Comparison of ENCODE assay signal across 24 cellular contexts in genomic region chr22:31099386-31099785, GRCh38. TPM values are rescaled to one million over a fixed set of nuclear protein-coding genes. Genes with fewer than 3 reads are reported as not detected.
DNase-seq lines count a peak whose midpoint lies in the region; ATAC-seq, FAIRE-seq and TF ChIP-seq lines count a peak whose summit lies in the region.
"Had no signal": no experiment of that assay in that cellular context is flagged by ENCODE, and none has a peak within 500 bp of the region (broad histone marks: within the 10 kb centered on the region; RNA-seq: fewer than 3 reads in every experiment).

No MANE protein-coding gene starts in this region.

- no peak overlapping the region for H2BK15ac ChIP-seq in mesenchymal stem cell (ENCODE audit: low read depth, poor library complexity, severe bottlenecking)

- WGBS in GM23248 (ENCODE audit: low coverage in 1 of 2, low lambda C conversion rate in 2 of 2, missing lambda C conversion rate in 2 of 2), 2 experiments: 77% methylated on average over 6 of the region's 6 CpGs
- 97% methylated on average over 6 of the region's 6 CpGs for WGBS in mesenchymal stem cell

- H3K9ac ChIP-seq in GM23248 (peak overlapping the region; percentile 52), mesenchymal stem cell (ENCODE audit: low read length) (peak overlapping the region; percentile 27)
- H3K9ac ChIP-seq: parathyroid adenoma had no signal

- H2AFZ ChIP-seq in GM23248 (no peak overlapping the region), mesenchymal stem cell (ENCODE audit: low read depth, low read length) (no peak overlapping the region)
- H2AFZ ChIP-seq: parathyroid adenoma had no signal

- intact Hi-C loops in CD14-positive monocyte (cut with micrococcal nuclease): no loop called here

- H2AK5ac ChIP-seq in mesenchymal stem cell (ENCODE audit: low read length, severe bottlenecking): no peak overlapping the region

- H3K79me2 ChIP-seq in GM23248 (ENCODE audit: insufficient read depth): 0 out of 2 replicates have a peak, but pooled peaks cover 5% of the 10 kb centered on the region
- H3K79me2 ChIP-seq: parathyroid adenoma had no signal

- H3K23ac ChIP-seq in mesenchymal stem cell (ENCODE audit: low read length in 2 of 2): no peak overlapping the region

- H3K4me3 ChIP-seq in GM23248 (no peak overlapping the region), bronchial epithelial cell (ENCODE audit: low read depth, low read length) (no peak overlapping the region), mesenchymal stem cell (ENCODE audit: insufficient read depth in 1 of 2, low read depth in 1 of 2, low read length in 2 of 2) (no peak overlapping the region), thoracic aorta (no peak overlapping the region)
- H3K4me3 ChIP-seq: adrenal gland had no signal

- H3K27ac Mint-ChIP-seq in activated T-cell treated with anti-CD3 and anti-CD28 coated beads, Interleukin-2, amount 50 U/mL, for 72 hours: no peak overlapping the region
- peak overlapping the region in 1 of 7 donors; percentile 83 for H3K27ac Mint-ChIP-seq in CD14-positive monocyte
- H3K27ac Mint-ChIP-seq: activated B cell treated with CpG ODN at 0.5 μM for 24 hours; activated T-helper 17 cell treated with anti-CD3 and anti-CD28 coated beads, Interleukin-2, amount 50 U/mL, for 72 hours; effector memory CD8-positive, alpha-beta T cell had no signal

- H3K4me1 ChIP-seq in GM23248 (ENCODE audit: insufficient read depth): peaks cover 33% of the 10 kb centered on the region
- H3K4me1 ChIP-seq in mesenchymal stem cell (ENCODE audit: control insufficient read depth, insufficient read depth, low read depth, low read length): peaks cover 22% of the 10 kb centered on the region
- H3K4me1 ChIP-seq in thoracic aorta (ENCODE audit: control insufficient read depth in 1 of 2, low read depth in 2 of 2): peaks cover 48 to 95% of the 10 kb centered on the region in 2 donors
- H3K4me1 ChIP-seq: Caco-2 had no signal

- FAIRE-seq in bronchial epithelial cell (lab: Jason Lieb, UNC): peak; percentile 28

- H3K9me3 ChIP-seq in GM23248 (ENCODE audit: low read depth) (no peaks in the 10 kb centered on the region), mesenchymal stem cell (ENCODE audit: control insufficient read depth, low read length) (no peaks in the 10 kb centered on the region), thoracic aorta (no peaks in the 10 kb centered on the region)
- H3K9me3 ChIP-seq: adrenal gland, Caco-2 had no signal

- no peaks in the 10 kb centered on the region for H3K27me3 ChIP-seq in GM23248 (replicated peaks; ENCODE audit: insufficient read depth)
- H3K27me3 ChIP-seq in bronchial epithelial cell (ENCODE audit: control insufficient read depth, insufficient read depth, low read length): no peaks in the 10 kb centered on the region
- H3K27me3 ChIP-seq in mesenchymal stem cell (ENCODE audit: control insufficient read depth in 1 of 2, insufficient read depth in 1 of 2, low read length in 2 of 2): no peaks in the 10 kb centered on the region
- no peaks in the 10 kb centered on the region for H3K27me3 ChIP-seq in thoracic aorta (replicated peaks; ENCODE audit: insufficient read depth)
- H3K27me3 ChIP-seq: adrenal gland had no signal

- no peak for TF ChIP-seq CTCF in bronchial epithelial cell (IDR thresholded peaks at IDR 0.05; ENCODE audit: insufficient read depth, low read length, severe bottlenecking)
- no peak for TF ChIP-seq CTCF in thoracic aorta (IDR thresholded peaks at IDR 0.05)
- TF ChIP-seq CTCF in CD14-positive monocyte (IDR thresholded peaks at IDR 0.05): no peak

- H3K18ac ChIP-seq in mesenchymal stem cell (ENCODE audit: low read depth in 1 of 2, low read length in 2 of 2): no peak overlapping the region

- H2BK120ac ChIP-seq in mesenchymal stem cell (ENCODE audit: low read depth, low read length): no peak overlapping the region

- H3K9me2 ChIP-seq in GM23248 (ENCODE audit: insufficient read depth): no peaks in the 10 kb centered on the region

- H3F3A ChIP-seq in GM23248 (ENCODE audit: insufficient read depth): peaks cover 67% of the 10 kb centered on the region

- no peak overlapping the region for H2BK5ac ChIP-seq in mesenchymal stem cell (ENCODE audit: low read depth, low read length, poor library complexity, severe bottlenecking)

- peak; percentile 2 for ATAC-seq in thoracic aorta (ENCODE audit: insufficient number of reproducible peaks, low FRiP score, low read depth)
- no peak for ATAC-seq in activated T-cell treated with anti-CD3 and anti-CD28 coated beads, Interleukin-2, amount 50 U/mL, for 72 hours (replicated peaks in 1 of 2)
- ATAC-seq in HG02642 (IDR thresholded peaks at IDR 0.05; ENCODE audit: poor library complexity, unreplicated experiment): no peak
- ATAC-seq: activated T-helper 17 cell treated with anti-CD3 and anti-CD28 coated beads, Interleukin-2, amount 50 U/mL, for 72 hours; effector memory CD8-positive, alpha-beta T cell; left ventricle myocardium superior had no signal

- H3K4me2 ChIP-seq in GM23248 (ENCODE audit: unreplicated experiment) (no peak overlapping the region), mesenchymal stem cell (ENCODE audit: low read length, poor library complexity, severe bottlenecking) (no peak overlapping the region)

- peaks cover 0 to 4% of the 10 kb centered on the region in 2 donors for H3K36me3 Mint-ChIP-seq in activated T-cell treated with anti-CD3 and anti-CD28 coated beads, Interleukin-2, amount 50 U/mL, for 72 hours (ENCODE audit: insufficient read depth in 2 of 2)
- peaks cover 48 to 66% of the 10 kb centered on the region in 2 donors for H3K36me3 Mint-ChIP-seq in CD14-positive monocyte

- no peak overlapping the region for H2BK12ac ChIP-seq in mesenchymal stem cell (ENCODE audit: low read length in 2 of 2)

- DNase-seq in GM23248: peak; percentile 78
- no peak for DNase-seq in bronchial epithelial cell (ENCODE audit: low read depth)
- no peak for DNase-seq in mesenchymal stem cell
- no peak for DNase-seq in thoracic aorta (ENCODE audit: low spot score)
- DNase-seq in activated T-cell treated with anti-CD3 and anti-CD28 coated beads, Interleukin-2, amount 50 U/mL, for 72 hours: no peak
- no peak for DNase-seq in CD14-positive monocyte (ENCODE audit: low spot score)
- no peak for DNase-seq in stimulated activated naive CD4-positive, alpha-beta T cell (lab: John Stamatoyannopoulos, UW)
- DNase-seq: activated B cell treated with CpG ODN at 0.5 μM for 24 hours; AML-193; Caco-2; central memory CD4-positive, alpha-beta T cell; effector memory CD8-positive, alpha-beta T cell; foreskin melanocyte; NCI-H524; SHP77 treated with DMSO at 0.1 percent for 48 hours; stimulated activated CD4-positive, alpha-beta T cell treated with anti-CD3 and anti-CD28 coated beads, Interleukin-12 subunit alpha, Interleukin-12 subunit beta, amount 100 ng/mL, for 4 hours; T-helper 2 cell had no signal

- peaks cover 20% of the 10 kb centered on the region for H3K79me1 ChIP-seq in mesenchymal stem cell (replicated peaks; ENCODE audit: low read length, poor library complexity, severe bottlenecking)

- no peak overlapping the region for H3K4ac ChIP-seq in mesenchymal stem cell (ENCODE audit: low read depth in 1 of 2, low read length in 2 of 2)

- no peaks in the 10 kb centered on the region for H3K27me3 Mint-ChIP-seq in activated T-cell treated with anti-CD3 and anti-CD28 coated beads, Interleukin-2, amount 50 U/mL, for 72 hours (ENCODE audit: low read depth)
- H3K27me3 Mint-ChIP-seq in CD14-positive monocyte (ENCODE audit: low read depth in 3 of 3): peaks cover 0 to 3% (median 1%) of the 10 kb centered on the region in 3 donors
- H3K27me3 Mint-ChIP-seq: activated B cell treated with CpG ODN at 0.5 μM for 24 hours; activated T-helper 17 cell treated with anti-CD3 and anti-CD28 coated beads, Interleukin-2, amount 50 U/mL, for 72 hours; effector memory CD8-positive, alpha-beta T cell had no signal

- H3K4me3 Mint-ChIP-seq in activated T-cell treated with anti-CD3 and anti-CD28 coated beads, Interleukin-2, amount 50 U/mL, for 72 hours: no peak overlapping the region
- no peak overlapping the region for H3K4me3 Mint-ChIP-seq in CD14-positive monocyte
- H3K4me3 Mint-ChIP-seq: activated B cell treated with CpG ODN at 0.5 μM for 24 hours; activated T-helper 17 cell treated with anti-CD3 and anti-CD28 coated beads, Interleukin-2, amount 50 U/mL, for 72 hours; effector memory CD8-positive, alpha-beta T cell had no signal

- H4K91ac ChIP-seq in mesenchymal stem cell (ENCODE audit: low read length): no peak overlapping the region

- H3K36me3 ChIP-seq in GM23248 (ENCODE audit: low read depth) (peaks cover 34% of the 10 kb centered on the region; the same call in 1 of the 2 replicates), bronchial epithelial cell (ENCODE audit: control insufficient read depth, insufficient read depth, low read length) (peaks cover 42% of the 10 kb centered on the region), mesenchymal stem cell (ENCODE audit: control insufficient read depth in 1 of 2, insufficient read depth in 2 of 2, low read depth in 1 of 2, low read length in 2 of 2) (peaks cover 84 to 94% of the 10 kb centered on the region in 2 experiments), thoracic aorta (peaks cover 63% of the 10 kb centered on the region)

- no peaks in the 10 kb centered on the region for H3K9me3 Mint-ChIP-seq in activated T-cell treated with anti-CD3 and anti-CD28 coated beads, Interleukin-2, amount 50 U/mL, for 72 hours
- peaks cover 0 to 1% (median 0%) of the 10 kb centered on the region in 7 donors for H3K9me3 Mint-ChIP-seq in CD14-positive monocyte
- H3K9me3 Mint-ChIP-seq: activated B cell treated with CpG ODN at 0.5 μM for 24 hours; activated T-helper 17 cell treated with anti-CD3 and anti-CD28 coated beads, Interleukin-2, amount 50 U/mL, for 72 hours; effector memory CD8-positive, alpha-beta T cell had no signal

- H4K20me1 ChIP-seq in GM23248 (ENCODE audit: insufficient read depth): no peaks in the 10 kb centered on the region

- H3K27ac ChIP-seq in GM23248: peak overlapping the region; percentile 65
- no peak overlapping the region for H3K27ac ChIP-seq in mesenchymal stem cell (ENCODE audit: low read length, poor library complexity, severe bottlenecking)
- peak overlapping the region; percentile 76 to 99 for H3K27ac ChIP-seq in thoracic aorta
- H3K27ac ChIP-seq: HL-60, parathyroid adenoma had no signal

- no peaks in the 10 kb centered on the region for H3K4me1 Mint-ChIP-seq in activated T-cell treated with anti-CD3 and anti-CD28 coated beads, Interleukin-2, amount 50 U/mL, for 72 hours (ENCODE audit: low read depth)
- H3K4me1 Mint-ChIP-seq in CD14-positive monocyte: no peaks in the 10 kb centered on the region
- H3K4me1 Mint-ChIP-seq: activated B cell treated with CpG ODN at 0.5 μM for 24 hours; activated T-helper 17 cell treated with anti-CD3 and anti-CD28 coated beads, Interleukin-2, amount 50 U/mL, for 72 hours had no signal

- no peak overlapping the region for H4K8ac ChIP-seq in mesenchymal stem cell (ENCODE audit: low read length)

- H3K14ac ChIP-seq in mesenchymal stem cell (ENCODE audit: low read length in 2 of 2): no peak overlapping the region

- in situ Hi-C loops in GM23248 (cut with MboI): no loop called here

RNA-seq across cellular contexts. Expression of gene SELENOM, which starts 8.0 kb away (rescaled TPM):
- 216 and 268 TPM in 2 replicates for total RNA-seq in GM23248 (2014; rRNA removed; shearing (Covaris generic))
- 522 and 537 TPM in 2 replicates for polyA plus RNA-seq in GM23248 (2016; fragmentation: Nextera tagmentation; extraction: Ambion mirVana)
- total RNA-seq in bronchial epithelial cell: 29.4 and 35.0 TPM in 2 replicates
- 278 TPM for polyA plus RNA-seq in mesenchymal stem cell (2013, experiment 1 of 2)
- polyA plus RNA-seq in mesenchymal stem cell (2013, experiment 2 of 2): 285 TPM
- 1,000 to 10,000 TPM in 1 of 2 donors, 100 to 1,000 TPM in 1; 453 to 1,695 TPM for total RNA-seq in thoracic aorta
- 10 to 100 TPM in 1 of 2 donors, 1 to 10 TPM in 1; 6.8 to 13.5 TPM for total RNA-seq in activated T-cell treated with anti-CD3 and anti-CD28 coated beads, Interleukin-2, amount 50 U/mL, for 72 hours
- 1 to 10 TPM; 3.4 to 7.6 TPM for polyA plus RNA-seq in CD14-positive monocyte

RNA-seq across cellular contexts. Expression of gene SMTN, which starts 18.3 kb away (rescaled TPM):
- total RNA-seq in GM23248 (2014; rRNA removed; shearing (Covaris generic)): 160 and 175 TPM in 2 replicates
- 96.7 and 98.1 TPM in 2 replicates for polyA plus RNA-seq in GM23248 (2016; fragmentation: Nextera tagmentation; extraction: Ambion mirVana)
- 37.9 and 38.7 TPM in 2 replicates for total RNA-seq in bronchial epithelial cell
- 71.2 TPM for polyA plus RNA-seq in mesenchymal stem cell (2013, experiment 1 of 2)
- 67.2 TPM for polyA plus RNA-seq in mesenchymal stem cell (2013, experiment 2 of 2)
- 100 to 1,000 TPM; 632 to 946 TPM for total RNA-seq in thoracic aorta
- 10 to 100 TPM; 33.1 to 40.2 TPM for total RNA-seq in activated T-cell treated with anti-CD3 and anti-CD28 coated beads, Interleukin-2, amount 50 U/mL, for 72 hours
- under 1 TPM; 0.87 to 0.88 TPM for polyA plus RNA-seq in CD14-positive monocyte

RNA-seq across cellular contexts. Expression of gene INPP5J, which starts 23.4 kb away (rescaled TPM):
- total RNA-seq in GM23248 (2014; rRNA removed; shearing (Covaris generic)): 0.13 TPM in 1 of 2 replicates, not detected in the other
- polyA plus RNA-seq in GM23248 (2016; fragmentation: Nextera tagmentation; extraction: Ambion mirVana): 0.15 and 0.26 TPM in 2 replicates
- under 0.01 and 0.64 TPM in 2 replicates for total RNA-seq in bronchial epithelial cell
- 2.2 TPM for polyA plus RNA-seq in mesenchymal stem cell (2013, experiment 1 of 2)
- 2.2 TPM for polyA plus RNA-seq in mesenchymal stem cell (2013, experiment 2 of 2)
- 1 to 10 TPM; 2.3 to 4.1 TPM for total RNA-seq in thoracic aorta
- total RNA-seq in activated T-cell treated with anti-CD3 and anti-CD28 coated beads, Interleukin-2, amount 50 U/mL, for 72 hours: under 1 TPM; 0.29 to 0.37 TPM
- polyA plus RNA-seq in CD14-positive monocyte: not detected

RNA-seq across cellular contexts. Expression of gene PLA2G3, which starts 40.9 kb away (rescaled TPM):
- not detected in 2 replicates for total RNA-seq in GM23248 (2014; rRNA removed; shearing (Covaris generic))
- not detected in 2 replicates for polyA plus RNA-seq in GM23248 (2016; fragmentation: Nextera tagmentation; extraction: Ambion mirVana)
- under 0.01 and 0.38 TPM in 2 replicates for total RNA-seq in bronchial epithelial cell
- polyA plus RNA-seq in mesenchymal stem cell (2013, experiment 1 of 2): 1.2 TPM
- polyA plus RNA-seq in mesenchymal stem cell (2013, experiment 2 of 2): 1.2 TPM
- not detected for total RNA-seq in thoracic aorta
- not detected for total RNA-seq in activated T-cell treated with anti-CD3 and anti-CD28 coated beads, Interleukin-2, amount 50 U/mL, for 72 hours
- polyA plus RNA-seq in CD14-positive monocyte: not detected
- total RNA-seq: activated B cell treated with CpG ODN at 0.5 μM for 24 hours; activated CD8-positive, alpha-beta memory T cell treated with anti-CD3 and anti-CD28 coated beads for 36 hours; activated T-helper 17 cell treated with anti-CD3 and anti-CD28 coated beads, Interleukin-2, amount 50 U/mL, for 72 hours; adrenal gland; Caco-2; left ventricle myocardium superior had no signal
